ENCODE assay signal across 18 cellular contexts in genomic region chr1:178958491-178958890, GRCh38.
DNase-seq lines count a peak whose midpoint lies in the region; ATAC-seq lines count a peak whose summit lies in the region.
"Had no signal": no experiment of that assay in that cellular context is flagged by ENCODE, and none has a peak within 500 bp of the region (broad histone marks: within the 10 kb centered on the region; RNA-seq: fewer than 3 reads in every experiment).

No MANE protein-coding gene starts in this region.

- peaks cover 25% of the 10 kb centered on the region for H3K27me3 Mint-ChIP-seq in stimulated activated naive CD8-positive, alpha-beta T cell treated with anti-CD3 and anti-CD28 coated beads, Interleukin-15, amount 100 ng/mL, for 72 hours
- H3K27me3 Mint-ChIP-seq in T-helper 17 cell = peaks cover 25% of the 10 kb centered on the region
- H3K27me3 Mint-ChIP-seq: CD4-positive, CD25-positive, alpha-beta regulatory T cell had no signal

- H3K4me1 Mint-ChIP-seq in stimulated activated naive CD8-positive, alpha-beta T cell treated with anti-CD3 and anti-CD28 coated beads, Interleukin-15, amount 100 ng/mL, for 72 hours = peaks cover 9% of the 10 kb centered on the region
- no peaks in the 10 kb centered on the region for H3K4me1 Mint-ChIP-seq in T-helper 17 cell
- H3K4me1 Mint-ChIP-seq: B cell had no signal

- DNase-seq in activated CD8-positive, alpha-beta memory T cell treated with anti-CD3 and anti-CD28 coated beads for 24 hours = peak; percentile 35
- no peak for DNase-seq in activated CD8-positive, alpha-beta memory T cell treated with anti-CD3 and anti-CD28 coated beads, Interleukin-2, amount 50 U/mL, for 4 hours
- no peak for DNase-seq in stimulated activated naive CD8-positive, alpha-beta T cell treated with anti-CD3 and anti-CD28 coated beads, Interleukin-15, amount 100 ng/mL, for 72 hours
- no peak for DNase-seq in stimulated activated naive CD8-positive, alpha-beta T cell treated with anti-CD3 and anti-CD28 coated beads, Interleukin-15, Interleukin-2, amounts not matched to agents 100 U/mL and 50 U/mL, for 24 hours
- peak; percentile 23 for DNase-seq in left lobe of liver (ENCODE audit: low spot score)
- DNase-seq in retina = peak; percentile 31
- DNase-seq in activated gamma-delta T cell treated with Interleukin-2 at 50 U/mL for 16 hours = no peak
- DNase-seq in T-helper 17 cell = no peak
- DNase-seq: Caco-2; CD4-positive, CD25-positive, alpha-beta regulatory T cell; CD8-positive, alpha-beta T cell; DMS153; DND-41; GOT3; H7; HCEC 1CT had no signal

- H3K27ac Mint-ChIP-seq in stimulated activated naive CD8-positive, alpha-beta T cell treated with anti-CD3 and anti-CD28 coated beads, Interleukin-15, amount 100 ng/mL, for 72 hours = peak overlapping the region in 1 of 2 donors; percentile 54
- no peak overlapping the region for H3K27ac Mint-ChIP-seq in T-helper 17 cell
- H3K27ac Mint-ChIP-seq: B cell; CD4-positive, CD25-positive, alpha-beta regulatory T cell; CD8-positive, alpha-beta T cell had no signal

- H3K9me3 ChIP-seq in T-helper 17 cell (ENCODE audit: control insufficient read depth, low read length, poor library complexity, severe bottlenecking) = no peaks in the 10 kb centered on the region
- H3K9me3 ChIP-seq: BLaER1, Caco-2 had no signal

- peak; percentile 26 for ATAC-seq in stimulated activated naive CD8-positive, alpha-beta T cell treated with anti-CD3 and anti-CD28 coated beads, Interleukin-15, amount 100 ng/mL, for 72 hours
- no peak for ATAC-seq in stimulated activated naive CD8-positive, alpha-beta T cell treated with anti-CD3 and anti-CD28 coated beads, Interleukin-15, Interleukin-2, amounts not matched to agents 100 U/mL and 50 U/mL, for 24 hours
- ATAC-seq in left lobe of liver (no peak), T-helper 17 cell (no peak)
- ATAC-seq: CD8-positive, alpha-beta T cell had no signal

- H3K9me3 Mint-ChIP-seq in stimulated activated naive CD8-positive, alpha-beta T cell treated with anti-CD3 and anti-CD28 coated beads, Interleukin-15, amount 100 ng/mL, for 72 hours = peaks cover 11 to 12% of the 10 kb centered on the region in 2 donors
- H3K9me3 Mint-ChIP-seq: CD8-positive, alpha-beta T cell had no signal

- no peak overlapping the region for H3K4me3 Mint-ChIP-seq in stimulated activated naive CD8-positive, alpha-beta T cell treated with anti-CD3 and anti-CD28 coated beads, Interleukin-15, amount 100 ng/mL, for 72 hours
- no peak overlapping the region for H3K4me3 Mint-ChIP-seq in T-helper 17 cell
- H3K4me3 Mint-ChIP-seq: B cell; CD4-positive, CD25-positive, alpha-beta regulatory T cell; CD8-positive, alpha-beta T cell had no signal

- no peaks in the 10 kb centered on the region for H3K36me3 Mint-ChIP-seq in T-helper 17 cell (ENCODE audit: low read depth)
- H3K36me3 Mint-ChIP-seq: CD4-positive, CD25-positive, alpha-beta regulatory T cell; CD8-positive, alpha-beta T cell had no signal

Comparison
In these comparisons a context has a peak if more than half of its experiments do, and no peak if none do; other contexts are left out.
1. DNase-seq: peak in activated CD8-positive, alpha-beta memory T cell treated with anti-CD3 and anti-CD28 coated beads for 24 hours (single experiment), left lobe of liver (single experiment) and retina (single experiment); none in activated CD8-positive, alpha-beta memory T cell treated with anti-CD3 and anti-CD28 coated beads, Interleukin-2, amount 50 U/mL, for 4 hours (single experiment), stimulated activated naive CD8-positive, alpha-beta T cell treated with anti-CD3 and anti-CD28 coated beads, Interleukin-15, amount 100 ng/mL, for 72 hours (0 of 2), stimulated activated naive CD8-positive, alpha-beta T cell treated with anti-CD3 and anti-CD28 coated beads, Interleukin-15, Interleukin-2, amounts not matched to agents 100 U/mL and 50 U/mL, for 24 hours (single experiment), activated gamma-delta T cell treated with Interleukin-2 at 50 U/mL for 16 hours (single experiment) and T-helper 17 cell (0 of 3).